ENCODE assay signal across 11 cellular contexts in the genomic region with DNA sequence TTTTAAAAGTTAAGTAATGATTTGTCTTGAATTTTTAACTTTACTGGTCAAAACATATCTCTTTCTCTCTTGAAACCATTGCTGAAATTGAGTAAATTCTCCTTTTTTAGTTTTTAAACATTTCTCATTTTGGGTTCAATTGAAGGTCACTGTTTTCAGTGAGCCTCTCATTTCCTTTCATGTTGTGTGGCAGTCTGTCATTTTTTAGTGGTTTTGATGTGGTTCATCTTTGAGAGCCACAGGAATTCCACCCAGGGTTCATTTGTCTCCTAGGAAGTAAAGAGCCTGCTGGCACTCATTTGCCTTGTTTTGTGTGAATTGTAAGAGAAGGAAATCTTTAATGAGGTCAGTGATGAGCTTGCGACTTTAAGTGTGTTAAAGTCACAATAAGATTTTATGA. TPM values are rescaled to one million over a fixed set of nuclear protein-coding genes. Genes with fewer than 3 reads are reported as not detected.
DNase-seq lines count a peak whose midpoint lies in the region; ATAC-seq and TF ChIP-seq lines count a peak whose summit lies in the region.
"Had no signal": no experiment of that assay in that cellular context is flagged by ENCODE, and none has a peak within 500 bp of the region (broad histone marks: within the 10 kb centered on the region; RNA-seq: fewer than 3 reads in every experiment).

No MANE protein-coding gene starts in this region.

- H3K27ac ChIP-seq in GM23248 (no peak overlapping the region), SK-N-SH (ENCODE audit: low read depth in 2 of 2, low read length in 1 of 2) (no peak overlapping the region), stomach (no peak overlapping the region)

- H3F3A ChIP-seq in GM23248 (ENCODE audit: insufficient read depth) (peaks cover 43% of the 10 kb centered on the region), SK-N-SH (replicated peaks; ENCODE audit: insufficient read depth) (peaks cover 6% of the 10 kb centered on the region)

- WGBS in GM23248 (ENCODE audit: low coverage in 1 of 2, low lambda C conversion rate in 2 of 2, missing lambda C conversion rate in 2 of 2), 2 experiments: 87 to 88% methylated on average over 1 of the region's 1 CpG
- WGBS in SK-N-SH (ENCODE audit: low lambda C conversion rate): 88% methylated on average over 1 of the region's 1 CpG
- WGBS in stomach, 5 donors: 79 to 93% (median 90%) methylated on average over 1 of the region's 1 CpG

- H3K4me2 ChIP-seq in GM23248 (ENCODE audit: unreplicated experiment) (no peak overlapping the region), SK-N-SH (no peak overlapping the region)

- H3K9me3 Mint-ChIP-seq in activated T-helper 2 cell treated with anti-CD3 and anti-CD28 coated beads, Interferon-gamma antibody, Interleukin-2, Interleukin-4, amounts not matched to agents 10 μg/mL and 5 μg/mL and 100 μg/mL, durations not matched to agents 14 hours and 24 hours and 36 hours: no peaks in the 10 kb centered on the region

- intact Hi-C loops in stomach (cut with DNase I; ENCODE audit: low total_unique reads): no loop called here
- intact Hi-C loops in activated T-helper 2 cell treated with anti-CD3 and anti-CD28 coated beads, Interferon-gamma antibody, Interleukin-2, Interleukin-4, amounts not matched to agents 10 μg/mL and 5 μg/mL and 100 μg/mL, durations not matched to agents 14 hours and 24 hours and 36 hours (cut with micrococcal nuclease): no loop called here

- H3K4me1 ChIP-seq in GM23248 (ENCODE audit: insufficient read depth): peaks cover 15% of the 10 kb centered on the region
- peaks cover 0 to 10% of the 10 kb centered on the region in 2 experiments; a peak in 3 of 4 replicates for H3K4me1 ChIP-seq in SK-N-SH (ENCODE audit: control insufficient read depth in 1 of 2, insufficient read depth in 2 of 2, low read depth in 1 of 2, low read length in 1 of 2)
- H3K4me1 ChIP-seq in stomach: no peaks in the 10 kb centered on the region

- DNase-seq in GM03348 (ENCODE audit: low spot score) (peak; percentile 76), GM23248 (peak; percentile 48), SK-N-SH (no peak), medulla oblongata (ENCODE audit: extremely low spot score) (peak; percentile 70), NCI-H2196 (lab: John Stamatoyannopoulos, UW; ENCODE audit: unreplicated experiment) (no peak), stomach (no peak)
- DNase-seq in activated T-helper 2 cell treated with anti-CD3 and anti-CD28 coated beads, Interferon-gamma antibody, Interleukin-2, Interleukin-4, amounts not matched to agents 10 μg/mL and 5 μg/mL and 100 μg/mL, durations not matched to agents 14 hours and 24 hours and 36 hours (ENCODE audit: low spot score): no peak
- DNase-seq: effector CD4-positive, alpha-beta T cell; kidney; stimulated activated CD4-positive, alpha-beta T cell treated with anti-CD3 and anti-CD28 coated beads, Interleukin-12 subunit alpha, Interleukin-12 subunit beta, amount 100 ng/mL, for 4 hours had no signal

- no peak for TF ChIP-seq POLR2A in stomach (IDR thresholded peaks at IDR 0.05)

- H3K9me2 ChIP-seq in GM23248 (ENCODE audit: insufficient read depth) (no peaks in the 10 kb centered on the region), SK-N-SH (no peaks in the 10 kb centered on the region)

- no peak overlapping the region for H3K9ac ChIP-seq in GM23248
- no peak overlapping the region for H3K9ac ChIP-seq in SK-N-SH

- POLR2A ChIA-PET in SK-N-SH (lab: Yijun Ruan, JAX): no interaction called here

- H3K36me3 ChIP-seq in GM23248 (ENCODE audit: low read depth): peaks cover 35% of the 10 kb centered on the region
- H3K36me3 ChIP-seq in SK-N-SH (replicated peaks in 1 of 2; ENCODE audit: control insufficient read depth in 1 of 2, insufficient read depth in 2 of 2, low read length in 1 of 2): no peaks in the 10 kb centered on the region
- H3K36me3 ChIP-seq in stomach: peaks cover 0 to 3% (median 0%) of the 10 kb centered on the region in 4 donors

- in situ Hi-C loops in GM23248 (cut with MboI): no loop called here

- no peak for ATAC-seq in GM19023 (IDR thresholded peaks at IDR 0.05; ENCODE audit: unreplicated experiment)

- no peak overlapping the region for H3K4me3 Mint-ChIP-seq in activated T-helper 2 cell treated with anti-CD3 and anti-CD28 coated beads, Interferon-gamma antibody, Interleukin-2, Interleukin-4, amounts not matched to agents 10 μg/mL and 5 μg/mL and 100 μg/mL, durations not matched to agents 14 hours and 24 hours and 36 hours (ENCODE audit: low read depth)

- CTCF ChIA-PET in SK-N-SH (lab: Yijun Ruan, JAX): interaction anchor here (1.6 kb wide), 1 partner anchor 35 kb away, joined by 3 read pairs; no protein-coding TSS in a partner anchor

- no peak overlapping the region for H3K27ac Mint-ChIP-seq in activated T-helper 2 cell treated with anti-CD3 and anti-CD28 coated beads, Interferon-gamma antibody, Interleukin-2, Interleukin-4, amounts not matched to agents 10 μg/mL and 5 μg/mL and 100 μg/mL, durations not matched to agents 14 hours and 24 hours and 36 hours

- H3K9me3 ChIP-seq in GM23248 (ENCODE audit: low read depth) (no peaks in the 10 kb centered on the region), SK-N-SH (no peaks in the 10 kb centered on the region), stomach (no peaks in the 10 kb centered on the region)

- H3K27me3 ChIP-seq in GM23248 (replicated peaks; ENCODE audit: insufficient read depth) (no peaks in the 10 kb centered on the region), SK-N-SH (ENCODE audit: insufficient read depth) (no peaks in the 10 kb centered on the region), stomach (no peaks in the 10 kb centered on the region)

- TF ChIP-seq RAD21 in SK-N-SH (IDR thresholded peaks at IDR 0.05; ENCODE audit: low read length): no peak

- H2AFZ ChIP-seq in GM23248 (no peak overlapping the region), SK-N-SH (ENCODE audit: low read depth) (no peak overlapping the region; the same call in 1 of the 2 replicates)

- TF ChIP-seq CTCF in SK-N-SH (IDR thresholded peaks at IDR 0.05) (no peak), stomach (IDR thresholded peaks at IDR 0.05) (no peak)

- TF ChIP-seq EP300 in SK-N-SH (IDR thresholded peaks at IDR 0.05; ENCODE audit: borderline replicate concordance in 1 of 2, low read depth in 1 of 2, low read length in 1 of 2): no peak
- TF ChIP-seq EP300 in stomach (IDR thresholded peaks at IDR 0.05): no peak

- no peak overlapping the region for H3K4me3 ChIP-seq in GM23248
- H3K4me3 ChIP-seq in SK-N-SH (ENCODE audit: low read depth in 2 of 2, low read length in 1 of 2): no peak overlapping the region
- H3K4me3 ChIP-seq in stomach: no peak overlapping the region

- H3K79me2 ChIP-seq in GM23248 (ENCODE audit: insufficient read depth) (peaks cover 37% of the 10 kb centered on the region), SK-N-SH (ENCODE audit: insufficient read depth) (no peaks in the 10 kb centered on the region)

- H3K27me3 Mint-ChIP-seq in activated T-helper 2 cell treated with anti-CD3 and anti-CD28 coated beads, Interferon-gamma antibody, Interleukin-2, Interleukin-4, amounts not matched to agents 10 μg/mL and 5 μg/mL and 100 μg/mL, durations not matched to agents 14 hours and 24 hours and 36 hours (ENCODE audit: low read depth): peaks cover 7% of the 10 kb centered on the region

- H3K4me1 Mint-ChIP-seq in activated T-helper 2 cell treated with anti-CD3 and anti-CD28 coated beads, Interferon-gamma antibody, Interleukin-2, Interleukin-4, amounts not matched to agents 10 μg/mL and 5 μg/mL and 100 μg/mL, durations not matched to agents 14 hours and 24 hours and 36 hours (ENCODE audit: low read depth): peaks cover 16% of the 10 kb centered on the region

- H4K20me1 ChIP-seq in GM23248 (ENCODE audit: insufficient read depth) (no peaks in the 10 kb centered on the region), SK-N-SH (ENCODE audit: insufficient read depth) (no peaks in the 10 kb centered on the region)

- H3K36me3 Mint-ChIP-seq in activated T-helper 2 cell treated with anti-CD3 and anti-CD28 coated beads, Interferon-gamma antibody, Interleukin-2, Interleukin-4, amounts not matched to agents 10 μg/mL and 5 μg/mL and 100 μg/mL, durations not matched to agents 14 hours and 24 hours and 36 hours (ENCODE audit: low read depth): no peaks in the 10 kb centered on the region

TF ChIP-seq in SK-N-SH, 30 proteins besides CTCF, POLR2A, EP300 and RAD21:
- TF ChIP-seq PBX3 (IDR thresholded peaks at IDR 0.05) (peak; percentile 65), GABPA (IDR thresholded peaks at IDR 0.05; ENCODE audit: low read depth) (no peak), RXRA (IDR thresholded peaks at IDR 0.05; ENCODE audit: borderline replicate concordance, low read depth) (peak; percentile 66), EZH2phosphoT487 (IDR thresholded peaks at IDR 0.05; ENCODE audit: borderline replicate concordance, low read depth) (no peak), TCF12 (IDR thresholded peaks at IDR 0.05) (peak; percentile 47; the same call in 1 of the 2 replicates), FOSL2 (IDR thresholded peaks at IDR 0.05; ENCODE audit: borderline replicate concordance, low read depth) (no peak)
TF ChIP-seq in SK-N-SH: peak in this region for 3.

RNA-seq across cellular contexts. Expression of gene CLDN11, which starts 10.4 kb away (rescaled TPM):
- 81.9 and 95.9 TPM in 2 replicates for total RNA-seq in GM23248 (2014; rRNA removed; shearing (Covaris generic))
- polyA plus RNA-seq in GM23248 (2016; fragmentation: Nextera tagmentation; extraction: Ambion mirVana) (84.5 and 84.9 TPM in 2 replicates), SK-N-SH (2012; rRNA removed) (1.6 and 2.2 TPM in 2 replicates), stomach (1 to 10 TPM in 2 of 3 donors, under 1 TPM in 1; 1.00 to 1.7 (median 1.3) TPM)
- 0.93 and 1.5 TPM in 2 replicates for polyA plus RNA-seq in SK-N-SH (2012; cell fraction: cytosol; rRNA removed)
- 2.5 and 4.0 TPM in 2 replicates for polyA plus RNA-seq in SK-N-SH (2012; cell fraction: nucleus; rRNA removed)
- 10 to 100 TPM in 2 of 5 donors, 1 to 10 TPM in 1, not detected in 2; 7.0 to 13.0 (median 11.9) TPM for total RNA-seq in stomach
- 0.18 TPM in 1 of 2 replicates, not detected in the other for total RNA-seq in activated T-helper 2 cell treated with anti-CD3 and anti-CD28 coated beads, Interferon-gamma antibody, Interleukin-2, Interleukin-4, amounts not matched to agents 10 μg/mL and 5 μg/mL and 100 μg/mL, durations not matched to agents 14 hours and 24 hours and 36 hours

Comparison
In these comparisons a context has a peak if more than half of its experiments do, and no peak if none do; other contexts are left out.
1. DNase-seq: peak in GM03348 (single experiment), GM23248 (single experiment) and medulla oblongata (single experiment); none in SK-N-SH (single experiment), NCI-H2196 (single experiment), stomach (single experiment) and activated T-helper 2 cell treated with anti-CD3 and anti-CD28 coated beads, Interferon-gamma antibody, Interleukin-2, Interleukin-4, amounts not matched to agents 10 μg/mL and 5 μg/mL and 100 μg/mL, durations not matched to agents 14 hours and 24 hours and 36 hours (single experiment).